Comparison of ENCODE assay signal across 1 cellular context in the genomic region with DNA sequence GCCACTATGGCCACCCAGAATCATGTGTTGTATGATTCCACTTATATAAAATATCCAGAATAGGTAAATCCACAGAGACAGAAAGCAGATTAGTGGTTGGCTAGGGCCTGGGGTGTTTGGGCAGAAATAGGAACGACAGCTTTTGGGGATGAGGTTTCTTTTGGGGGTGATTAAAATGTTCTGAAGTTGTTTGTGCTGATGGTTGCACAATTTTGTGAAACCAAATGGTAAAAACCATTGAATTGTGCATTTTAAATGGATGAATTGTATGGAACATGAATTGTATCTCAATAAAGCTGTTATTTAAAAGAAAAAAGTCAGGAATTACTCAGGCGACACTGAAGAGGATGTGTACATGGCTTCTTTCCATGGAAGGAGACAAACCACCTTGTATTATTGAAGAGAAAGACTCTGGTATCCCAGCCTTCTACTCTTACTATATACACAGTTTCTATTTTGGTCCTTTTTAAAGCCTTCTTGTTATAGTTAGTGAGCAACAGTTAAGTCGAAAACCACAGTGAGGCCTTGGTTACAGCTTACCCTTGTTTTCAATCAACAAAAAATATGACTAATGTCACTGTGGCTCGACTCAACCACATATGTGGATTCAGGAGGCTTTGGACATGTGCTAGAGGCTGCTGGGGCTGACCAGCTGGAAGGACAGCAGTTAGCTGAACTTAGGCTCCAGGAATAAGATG.
TF ChIP-seq lines count a peak whose summit lies in the region.

No MANE protein-coding gene starts in this region.

TF ChIP-seq in GM23338, 12 proteins besides CTCF, POLR2A, EP300 and RAD21 (continued from another document):
- TF ChIP-seq, protein P1, sequence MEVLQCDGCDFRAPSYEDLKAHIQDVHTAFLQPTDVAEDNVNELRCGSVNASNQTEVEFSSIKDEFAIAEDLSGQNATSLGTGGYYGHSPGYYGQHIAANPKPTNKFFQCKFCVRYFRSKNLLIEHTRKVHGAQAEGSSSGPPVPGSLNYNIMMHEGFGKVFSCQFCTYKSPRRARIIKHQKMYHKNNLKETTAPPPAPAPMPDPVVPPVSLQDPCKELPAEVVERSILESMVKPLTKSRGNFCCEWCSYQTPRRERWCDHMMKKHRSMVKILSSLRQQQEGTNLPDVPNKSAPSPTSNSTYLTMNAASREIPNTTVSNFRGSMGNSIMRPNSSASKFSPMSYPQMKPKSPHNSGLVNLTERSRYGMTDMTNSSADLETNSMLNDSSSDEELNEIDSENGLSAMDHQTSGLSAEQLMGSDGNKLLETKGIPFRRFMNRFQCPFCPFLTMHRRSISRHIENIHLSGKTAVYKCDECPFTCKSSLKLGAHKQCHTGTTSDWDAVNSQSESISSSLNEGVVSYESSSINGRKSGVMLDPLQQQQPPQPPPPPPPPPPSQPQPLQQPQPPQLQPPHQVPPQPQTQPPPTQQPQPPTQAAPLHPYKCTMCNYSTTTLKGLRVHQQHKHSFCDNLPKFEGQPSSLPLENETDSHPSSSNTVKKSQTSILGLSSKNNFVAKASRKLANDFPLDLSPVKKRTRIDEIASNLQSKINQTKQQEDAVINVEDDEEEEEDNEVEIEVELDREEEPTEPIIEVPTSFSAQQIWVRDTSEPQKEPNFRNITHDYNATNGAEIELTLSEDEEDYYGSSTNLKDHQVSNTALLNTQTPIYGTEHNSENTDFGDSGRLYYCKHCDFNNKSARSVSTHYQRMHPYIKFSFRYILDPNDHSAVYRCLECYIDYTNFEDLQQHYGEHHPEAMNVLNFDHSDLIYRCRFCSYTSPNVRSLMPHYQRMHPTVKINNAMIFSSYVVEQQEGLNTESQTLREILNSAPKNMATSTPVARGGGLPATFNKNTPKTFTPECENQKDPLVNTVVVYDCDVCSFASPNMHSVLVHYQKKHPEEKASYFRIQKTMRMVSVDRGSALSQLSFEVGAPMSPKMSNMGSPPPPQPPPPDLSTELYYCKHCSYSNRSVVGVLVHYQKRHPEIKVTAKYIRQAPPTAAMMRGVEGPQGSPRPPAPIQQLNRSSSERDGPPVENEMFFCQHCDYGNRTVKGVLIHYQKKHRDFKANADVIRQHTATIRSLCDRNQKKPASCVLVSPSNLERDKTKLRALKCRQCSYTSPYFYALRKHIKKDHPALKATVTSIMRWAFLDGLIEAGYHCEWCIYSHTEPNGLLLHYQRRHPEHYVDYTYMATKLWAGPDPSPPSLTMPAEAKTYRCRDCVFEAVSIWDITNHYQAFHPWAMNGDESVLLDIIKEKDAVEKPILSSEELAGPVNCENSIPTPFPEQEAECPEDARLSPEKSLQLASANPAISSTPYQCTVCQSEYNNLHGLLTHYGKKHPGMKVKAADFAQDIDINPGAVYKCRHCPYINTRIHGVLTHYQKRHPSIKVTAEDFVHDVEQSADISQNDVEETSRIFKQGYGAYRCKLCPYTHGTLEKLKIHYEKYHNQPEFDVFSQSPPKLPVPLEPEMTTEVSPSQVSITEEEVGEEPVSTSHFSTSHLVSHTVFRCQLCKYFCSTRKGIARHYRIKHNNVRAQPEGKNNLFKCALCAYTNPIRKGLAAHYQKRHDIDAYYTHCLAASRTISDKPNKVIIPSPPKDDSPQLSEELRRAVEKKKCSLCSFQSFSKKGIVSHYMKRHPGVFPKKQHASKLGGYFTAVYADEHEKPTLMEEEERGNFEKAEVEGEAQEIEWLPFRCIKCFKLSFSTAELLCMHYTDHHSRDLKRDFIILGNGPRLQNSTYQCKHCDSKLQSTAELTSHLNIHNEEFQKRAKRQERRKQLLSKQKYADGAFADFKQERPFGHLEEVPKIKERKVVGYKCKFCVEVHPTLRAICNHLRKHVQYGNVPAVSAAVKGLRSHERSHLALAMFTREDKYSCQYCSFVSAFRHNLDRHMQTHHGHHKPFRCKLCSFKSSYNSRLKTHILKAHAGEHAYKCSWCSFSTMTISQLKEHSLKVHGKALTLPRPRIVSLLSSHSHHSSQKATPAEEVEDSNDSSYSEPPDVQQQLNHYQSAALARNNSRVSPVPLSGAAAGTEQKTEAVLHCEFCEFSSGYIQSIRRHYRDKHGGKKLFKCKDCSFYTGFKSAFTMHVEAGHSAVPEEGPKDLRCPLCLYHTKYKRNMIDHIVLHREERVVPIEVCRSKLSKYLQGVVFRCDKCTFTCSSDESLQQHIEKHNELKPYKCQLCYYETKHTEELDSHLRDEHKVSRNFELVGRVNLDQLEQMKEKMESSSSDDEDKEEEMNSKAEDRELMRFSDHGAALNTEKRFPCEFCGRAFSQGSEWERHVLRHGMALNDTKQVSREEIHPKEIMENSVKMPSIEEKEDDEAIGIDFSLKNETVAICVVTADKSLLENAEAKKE (CRISPR knock-in tag; IDR thresholded peaks at IDR 0.05) = no peak
- TF ChIP-seq, protein P2, sequence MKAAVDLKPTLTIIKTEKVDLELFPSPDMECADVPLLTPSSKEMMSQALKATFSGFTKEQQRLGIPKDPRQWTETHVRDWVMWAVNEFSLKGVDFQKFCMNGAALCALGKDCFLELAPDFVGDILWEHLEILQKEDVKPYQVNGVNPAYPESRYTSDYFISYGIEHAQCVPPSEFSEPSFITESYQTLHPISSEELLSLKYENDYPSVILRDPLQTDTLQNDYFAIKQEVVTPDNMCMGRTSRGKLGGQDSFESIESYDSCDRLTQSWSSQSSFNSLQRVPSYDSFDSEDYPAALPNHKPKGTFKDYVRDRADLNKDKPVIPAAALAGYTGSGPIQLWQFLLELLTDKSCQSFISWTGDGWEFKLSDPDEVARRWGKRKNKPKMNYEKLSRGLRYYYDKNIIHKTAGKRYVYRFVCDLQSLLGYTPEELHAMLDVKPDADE (IDR thresholded peaks at IDR 0.05) = no peak
- TF ChIP-seq NANOG (IDR thresholded peaks at IDR 0.05; ENCODE audit: borderline replicate concordance) = no peak
- TF ChIP-seq ZNF331 (CRISPR knock-in tag; IDR thresholded peaks at IDR 0.05; ENCODE audit: low read depth) = no peak
- no peak for TF ChIP-seq EZH2 (IDR thresholded peaks at IDR 0.05; ENCODE audit: low read depth, unreplicated experiment)
- TF ChIP-seq POLR2AphosphoS5 (IDR thresholded peaks at IDR 0.05; ENCODE audit: low read depth) = no peak
